1 cellular context compared by ENCODE assay signal in the genomic region with DNA sequence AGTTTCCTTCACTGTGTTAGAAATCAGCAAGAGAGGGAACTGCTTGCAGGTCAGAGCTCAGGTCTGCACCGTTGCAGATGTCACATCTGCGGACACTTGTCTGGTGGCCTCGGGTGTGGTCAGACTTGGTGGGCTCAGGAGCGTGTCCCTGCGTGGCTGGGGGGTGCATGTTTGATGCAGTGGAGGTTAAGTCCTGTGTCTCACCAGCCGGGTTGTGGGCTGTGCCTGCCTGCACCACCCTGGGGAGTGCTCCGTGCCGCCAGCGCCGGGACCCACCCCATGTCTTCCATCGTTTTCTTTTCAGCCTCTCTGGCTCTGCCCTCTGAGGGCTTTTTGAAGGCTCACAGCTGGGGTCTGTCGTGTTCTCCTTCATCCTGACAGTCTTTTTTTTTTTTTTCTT.
A peak's percentile ranks its signal among the peaks of the same experiment; 100 is the strongest.
TF ChIP-seq lines count a peak whose summit lies in the region.

No MANE protein-coding gene starts in this region.

TF ChIP-seq in K562, 482 proteins besides CTCF, POLR2A, EP300 and RAD21 (continues in another document):
- TF ChIP-seq, protein P1, sequence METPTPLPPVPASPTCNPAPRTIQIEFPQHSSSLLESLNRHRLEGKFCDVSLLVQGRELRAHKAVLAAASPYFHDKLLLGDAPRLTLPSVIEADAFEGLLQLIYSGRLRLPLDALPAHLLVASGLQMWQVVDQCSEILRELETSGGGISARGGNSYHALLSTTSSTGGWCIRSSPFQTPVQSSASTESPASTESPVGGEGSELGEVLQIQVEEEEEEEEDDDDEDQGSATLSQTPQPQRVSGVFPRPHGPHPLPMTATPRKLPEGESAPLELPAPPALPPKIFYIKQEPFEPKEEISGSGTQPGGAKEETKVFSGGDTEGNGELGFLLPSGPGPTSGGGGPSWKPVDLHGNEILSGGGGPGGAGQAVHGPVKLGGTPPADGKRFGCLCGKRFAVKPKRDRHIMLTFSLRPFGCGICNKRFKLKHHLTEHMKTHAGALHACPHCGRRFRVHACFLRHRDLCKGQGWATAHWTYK (CRISPR knock-in tag; IDR thresholded peaks at IDR 0.05), result peak; percentile 80; the same call in 1 of the 2 replicates
- TF ChIP-seq POLR3G (IDR thresholded peaks at IDR 0.05; ENCODE audit: extremely low read depth, insufficient read length, insufficient replicate concordance) (no peak), MYBL2 (IDR thresholded peaks at IDR 0.05; ENCODE audit: low read depth) (no peak), MYBL2 (CRISPR knock-in tag; IDR thresholded peaks at IDR 0.05; ENCODE audit: borderline replicate concordance) (peak; percentile 34; the same call in 1 of the 2 replicates), ZNF583 (CRISPR knock-in tag; IDR thresholded peaks at IDR 0.05) (0 out of 2 replicates have a peak, but pooled peaks have one; percentile 53), RBFOX2 (IDR thresholded peaks at IDR 0.05; ENCODE audit: low read depth, low read length) (0 out of 2 replicates have a peak, but pooled peaks have one; percentile 28), E2F3 (CRISPR knock-in tag; IDR thresholded peaks at IDR 0.05) (0 out of 2 replicates have a peak, but pooled peaks have one; percentile 10), ZNF184 (CRISPR knock-in tag; IDR thresholded peaks at IDR 0.05) (no peak), ELF4 (CRISPR knock-in tag; IDR thresholded peaks at IDR 0.05) (no peak), ZFX (CRISPR knock-in tag; IDR thresholded peaks at IDR 0.05) (0 out of 2 replicates have a peak, but pooled peaks have one; percentile 13)
- TF ChIP-seq, protein P2, sequence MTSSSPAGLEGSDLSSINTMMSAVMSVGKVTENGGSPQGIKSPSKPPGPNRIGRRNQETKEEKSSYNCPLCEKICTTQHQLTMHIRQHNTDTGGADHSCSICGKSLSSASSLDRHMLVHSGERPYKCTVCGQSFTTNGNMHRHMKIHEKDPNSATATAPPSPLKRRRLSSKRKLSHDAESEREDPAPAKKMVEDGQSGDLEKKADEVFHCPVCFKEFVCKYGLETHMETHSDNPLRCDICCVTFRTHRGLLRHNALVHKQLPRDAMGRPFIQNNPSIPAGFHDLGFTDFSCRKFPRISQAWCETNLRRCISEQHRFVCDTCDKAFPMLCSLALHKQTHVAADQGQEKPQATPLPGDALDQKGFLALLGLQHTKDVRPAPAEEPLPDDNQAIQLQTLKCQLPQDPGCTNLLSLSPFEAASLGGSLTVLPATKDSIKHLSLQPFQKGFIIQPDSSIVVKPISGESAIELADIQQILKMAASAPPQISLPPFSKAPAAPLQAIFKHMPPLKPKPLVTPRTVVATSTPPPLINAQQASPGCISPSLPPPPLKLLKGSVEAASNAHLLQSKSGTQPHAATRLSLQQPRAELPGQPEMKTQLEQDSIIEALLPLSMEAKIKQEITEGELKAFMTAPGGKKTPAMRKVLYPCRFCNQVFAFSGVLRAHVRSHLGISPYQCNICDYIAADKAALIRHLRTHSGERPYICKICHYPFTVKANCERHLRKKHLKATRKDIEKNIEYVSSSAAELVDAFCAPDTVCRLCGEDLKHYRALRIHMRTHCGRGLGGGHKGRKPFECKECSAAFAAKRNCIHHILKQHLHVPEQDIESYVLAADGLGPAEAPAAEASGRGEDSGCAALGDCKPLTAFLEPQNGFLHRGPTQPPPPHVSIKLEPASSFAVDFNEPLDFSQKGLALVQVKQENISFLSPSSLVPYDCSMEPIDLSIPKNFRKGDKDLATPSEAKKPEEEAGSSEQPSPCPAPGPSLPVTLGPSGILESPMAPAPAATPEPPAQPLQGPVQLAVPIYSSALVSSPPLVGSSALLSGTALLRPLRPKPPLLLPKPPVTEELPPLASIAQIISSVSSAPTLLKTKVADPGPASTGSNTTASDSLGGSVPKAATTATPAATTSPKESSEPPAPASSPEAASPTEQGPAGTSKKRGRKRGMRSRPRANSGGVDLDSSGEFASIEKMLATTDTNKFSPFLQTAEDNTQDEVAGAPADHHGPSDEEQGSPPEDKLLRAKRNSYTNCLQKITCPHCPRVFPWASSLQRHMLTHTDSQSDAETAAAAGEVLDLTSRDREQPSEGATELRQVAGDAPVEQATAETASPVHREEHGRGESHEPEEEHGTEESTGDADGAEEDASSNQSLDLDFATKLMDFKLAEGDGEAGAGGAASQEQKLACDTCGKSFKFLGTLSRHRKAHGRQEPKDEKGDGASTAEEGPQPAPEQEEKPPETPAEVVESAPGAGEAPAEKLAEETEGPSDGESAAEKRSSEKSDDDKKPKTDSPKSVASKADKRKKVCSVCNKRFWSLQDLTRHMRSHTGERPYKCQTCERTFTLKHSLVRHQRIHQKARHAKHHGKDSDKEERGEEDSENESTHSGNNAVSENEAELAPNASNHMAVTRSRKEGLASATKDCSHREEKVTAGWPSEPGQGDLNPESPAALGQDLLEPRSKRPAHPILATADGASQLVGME (CRISPR knock-in tag; IDR thresholded peaks at IDR 0.05), result 0 out of 2 replicates have a peak, but pooled peaks have one; percentile 27
- TF ChIP-seq, protein P3, sequence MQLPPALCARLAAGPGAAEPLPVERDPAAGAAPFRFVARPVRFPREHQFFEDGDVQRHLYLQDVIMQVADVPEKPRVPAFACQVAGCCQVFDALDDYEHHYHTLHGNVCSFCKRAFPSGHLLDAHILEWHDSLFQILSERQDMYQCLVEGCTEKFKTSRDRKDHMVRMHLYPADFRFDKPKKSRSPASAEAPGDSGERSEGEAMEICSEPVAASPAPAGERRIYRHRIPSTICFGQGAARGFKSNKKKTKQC (CRISPR knock-in tag; IDR thresholded peaks at IDR 0.05), result peak; percentile 43; the same call in 1 of the 2 replicates
- TF ChIP-seq, protein P4, sequence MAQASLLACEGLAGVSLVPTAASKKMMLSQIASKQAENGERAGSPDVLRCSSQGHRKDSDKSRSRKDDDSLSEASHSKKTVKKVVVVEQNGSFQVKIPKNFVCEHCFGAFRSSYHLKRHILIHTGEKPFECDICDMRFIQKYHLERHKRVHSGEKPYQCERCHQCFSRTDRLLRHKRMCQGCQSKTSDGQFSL (CRISPR knock-in tag; IDR thresholded peaks at IDR 0.05), result 0 out of 2 replicates have a peak, but pooled peaks have one; percentile 42
- TF ChIP-seq, protein P4 (tag; IDR thresholded peaks at IDR 0.05), result no peak
- TF ChIP-seq, protein P5, sequence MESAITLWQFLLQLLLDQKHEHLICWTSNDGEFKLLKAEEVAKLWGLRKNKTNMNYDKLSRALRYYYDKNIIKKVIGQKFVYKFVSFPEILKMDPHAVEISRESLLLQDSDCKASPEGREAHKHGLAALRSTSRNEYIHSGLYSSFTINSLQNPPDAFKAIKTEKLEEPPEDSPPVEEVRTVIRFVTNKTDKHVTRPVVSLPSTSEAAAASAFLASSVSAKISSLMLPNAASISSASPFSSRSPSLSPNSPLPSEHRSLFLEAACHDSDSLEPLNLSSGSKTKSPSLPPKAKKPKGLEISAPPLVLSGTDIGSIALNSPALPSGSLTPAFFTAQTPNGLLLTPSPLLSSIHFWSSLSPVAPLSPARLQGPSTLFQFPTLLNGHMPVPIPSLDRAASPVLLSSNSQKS (CRISPR knock-in tag; IDR thresholded peaks at IDR 0.05), result no peak
- TF ChIP-seq, protein P6, sequence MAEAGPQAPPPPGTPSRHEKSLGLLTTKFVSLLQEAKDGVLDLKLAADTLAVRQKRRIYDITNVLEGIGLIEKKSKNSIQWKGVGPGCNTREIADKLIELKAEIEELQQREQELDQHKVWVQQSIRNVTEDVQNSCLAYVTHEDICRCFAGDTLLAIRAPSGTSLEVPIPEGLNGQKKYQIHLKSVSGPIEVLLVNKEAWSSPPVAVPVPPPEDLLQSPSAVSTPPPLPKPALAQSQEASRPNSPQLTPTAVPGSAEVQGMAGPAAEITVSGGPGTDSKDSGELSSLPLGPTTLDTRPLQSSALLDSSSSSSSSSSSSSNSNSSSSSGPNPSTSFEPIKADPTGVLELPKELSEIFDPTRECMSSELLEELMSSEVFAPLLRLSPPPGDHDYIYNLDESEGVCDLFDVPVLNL (CRISPR knock-in tag; IDR thresholded peaks at IDR 0.05; ENCODE audit: low read depth), result no peak
- TF ChIP-seq, protein P7, sequence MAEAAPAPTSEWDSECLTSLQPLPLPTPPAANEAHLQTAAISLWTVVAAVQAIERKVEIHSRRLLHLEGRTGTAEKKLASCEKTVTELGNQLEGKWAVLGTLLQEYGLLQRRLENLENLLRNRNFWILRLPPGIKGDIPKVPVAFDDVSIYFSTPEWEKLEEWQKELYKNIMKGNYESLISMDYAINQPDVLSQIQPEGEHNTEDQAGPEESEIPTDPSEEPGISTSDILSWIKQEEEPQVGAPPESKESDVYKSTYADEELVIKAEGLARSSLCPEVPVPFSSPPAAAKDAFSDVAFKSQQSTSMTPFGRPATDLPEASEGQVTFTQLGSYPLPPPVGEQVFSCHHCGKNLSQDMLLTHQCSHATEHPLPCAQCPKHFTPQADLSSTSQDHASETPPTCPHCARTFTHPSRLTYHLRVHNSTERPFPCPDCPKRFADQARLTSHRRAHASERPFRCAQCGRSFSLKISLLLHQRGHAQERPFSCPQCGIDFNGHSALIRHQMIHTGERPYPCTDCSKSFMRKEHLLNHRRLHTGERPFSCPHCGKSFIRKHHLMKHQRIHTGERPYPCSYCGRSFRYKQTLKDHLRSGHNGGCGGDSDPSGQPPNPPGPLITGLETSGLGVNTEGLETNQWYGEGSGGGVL (CRISPR knock-in tag; IDR thresholded peaks at IDR 0.05), result peak; percentile 56; the same call in 1 of the 2 replicates
- TF ChIP-seq, protein P8, sequence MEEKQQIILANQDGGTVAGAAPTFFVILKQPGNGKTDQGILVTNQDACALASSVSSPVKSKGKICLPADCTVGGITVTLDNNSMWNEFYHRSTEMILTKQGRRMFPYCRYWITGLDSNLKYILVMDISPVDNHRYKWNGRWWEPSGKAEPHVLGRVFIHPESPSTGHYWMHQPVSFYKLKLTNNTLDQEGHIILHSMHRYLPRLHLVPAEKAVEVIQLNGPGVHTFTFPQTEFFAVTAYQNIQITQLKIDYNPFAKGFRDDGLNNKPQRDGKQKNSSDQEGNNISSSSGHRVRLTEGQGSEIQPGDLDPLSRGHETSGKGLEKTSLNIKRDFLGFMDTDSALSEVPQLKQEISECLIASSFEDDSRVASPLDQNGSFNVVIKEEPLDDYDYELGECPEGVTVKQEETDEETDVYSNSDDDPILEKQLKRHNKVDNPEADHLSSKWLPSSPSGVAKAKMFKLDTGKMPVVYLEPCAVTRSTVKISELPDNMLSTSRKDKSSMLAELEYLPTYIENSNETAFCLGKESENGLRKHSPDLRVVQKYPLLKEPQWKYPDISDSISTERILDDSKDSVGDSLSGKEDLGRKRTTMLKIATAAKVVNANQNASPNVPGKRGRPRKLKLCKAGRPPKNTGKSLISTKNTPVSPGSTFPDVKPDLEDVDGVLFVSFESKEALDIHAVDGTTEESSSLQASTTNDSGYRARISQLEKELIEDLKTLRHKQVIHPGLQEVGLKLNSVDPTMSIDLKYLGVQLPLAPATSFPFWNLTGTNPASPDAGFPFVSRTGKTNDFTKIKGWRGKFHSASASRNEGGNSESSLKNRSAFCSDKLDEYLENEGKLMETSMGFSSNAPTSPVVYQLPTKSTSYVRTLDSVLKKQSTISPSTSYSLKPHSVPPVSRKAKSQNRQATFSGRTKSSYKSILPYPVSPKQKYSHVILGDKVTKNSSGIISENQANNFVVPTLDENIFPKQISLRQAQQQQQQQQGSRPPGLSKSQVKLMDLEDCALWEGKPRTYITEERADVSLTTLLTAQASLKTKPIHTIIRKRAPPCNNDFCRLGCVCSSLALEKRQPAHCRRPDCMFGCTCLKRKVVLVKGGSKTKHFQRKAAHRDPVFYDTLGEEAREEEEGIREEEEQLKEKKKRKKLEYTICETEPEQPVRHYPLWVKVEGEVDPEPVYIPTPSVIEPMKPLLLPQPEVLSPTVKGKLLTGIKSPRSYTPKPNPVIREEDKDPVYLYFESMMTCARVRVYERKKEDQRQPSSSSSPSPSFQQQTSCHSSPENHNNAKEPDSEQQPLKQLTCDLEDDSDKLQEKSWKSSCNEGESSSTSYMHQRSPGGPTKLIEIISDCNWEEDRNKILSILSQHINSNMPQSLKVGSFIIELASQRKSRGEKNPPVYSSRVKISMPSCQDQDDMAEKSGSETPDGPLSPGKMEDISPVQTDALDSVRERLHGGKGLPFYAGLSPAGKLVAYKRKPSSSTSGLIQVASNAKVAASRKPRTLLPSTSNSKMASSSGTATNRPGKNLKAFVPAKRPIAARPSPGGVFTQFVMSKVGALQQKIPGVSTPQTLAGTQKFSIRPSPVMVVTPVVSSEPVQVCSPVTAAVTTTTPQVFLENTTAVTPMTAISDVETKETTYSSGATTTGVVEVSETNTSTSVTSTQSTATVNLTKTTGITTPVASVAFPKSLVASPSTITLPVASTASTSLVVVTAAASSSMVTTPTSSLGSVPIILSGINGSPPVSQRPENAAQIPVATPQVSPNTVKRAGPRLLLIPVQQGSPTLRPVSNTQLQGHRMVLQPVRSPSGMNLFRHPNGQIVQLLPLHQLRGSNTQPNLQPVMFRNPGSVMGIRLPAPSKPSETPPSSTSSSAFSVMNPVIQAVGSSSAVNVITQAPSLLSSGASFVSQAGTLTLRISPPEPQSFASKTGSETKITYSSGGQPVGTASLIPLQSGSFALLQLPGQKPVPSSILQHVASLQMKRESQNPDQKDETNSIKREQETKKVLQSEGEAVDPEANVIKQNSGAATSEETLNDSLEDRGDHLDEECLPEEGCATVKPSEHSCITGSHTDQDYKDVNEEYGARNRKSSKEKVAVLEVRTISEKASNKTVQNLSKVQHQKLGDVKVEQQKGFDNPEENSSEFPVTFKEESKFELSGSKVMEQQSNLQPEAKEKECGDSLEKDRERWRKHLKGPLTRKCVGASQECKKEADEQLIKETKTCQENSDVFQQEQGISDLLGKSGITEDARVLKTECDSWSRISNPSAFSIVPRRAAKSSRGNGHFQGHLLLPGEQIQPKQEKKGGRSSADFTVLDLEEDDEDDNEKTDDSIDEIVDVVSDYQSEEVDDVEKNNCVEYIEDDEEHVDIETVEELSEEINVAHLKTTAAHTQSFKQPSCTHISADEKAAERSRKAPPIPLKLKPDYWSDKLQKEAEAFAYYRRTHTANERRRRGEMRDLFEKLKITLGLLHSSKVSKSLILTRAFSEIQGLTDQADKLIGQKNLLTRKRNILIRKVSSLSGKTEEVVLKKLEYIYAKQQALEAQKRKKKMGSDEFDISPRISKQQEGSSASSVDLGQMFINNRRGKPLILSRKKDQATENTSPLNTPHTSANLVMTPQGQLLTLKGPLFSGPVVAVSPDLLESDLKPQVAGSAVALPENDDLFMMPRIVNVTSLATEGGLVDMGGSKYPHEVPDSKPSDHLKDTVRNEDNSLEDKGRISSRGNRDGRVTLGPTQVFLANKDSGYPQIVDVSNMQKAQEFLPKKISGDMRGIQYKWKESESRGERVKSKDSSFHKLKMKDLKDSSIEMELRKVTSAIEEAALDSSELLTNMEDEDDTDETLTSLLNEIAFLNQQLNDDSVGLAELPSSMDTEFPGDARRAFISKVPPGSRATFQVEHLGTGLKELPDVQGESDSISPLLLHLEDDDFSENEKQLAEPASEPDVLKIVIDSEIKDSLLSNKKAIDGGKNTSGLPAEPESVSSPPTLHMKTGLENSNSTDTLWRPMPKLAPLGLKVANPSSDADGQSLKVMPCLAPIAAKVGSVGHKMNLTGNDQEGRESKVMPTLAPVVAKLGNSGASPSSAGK (IDR thresholded peaks at IDR 0.05), result no peak
- TF ChIP-seq, protein P9, sequence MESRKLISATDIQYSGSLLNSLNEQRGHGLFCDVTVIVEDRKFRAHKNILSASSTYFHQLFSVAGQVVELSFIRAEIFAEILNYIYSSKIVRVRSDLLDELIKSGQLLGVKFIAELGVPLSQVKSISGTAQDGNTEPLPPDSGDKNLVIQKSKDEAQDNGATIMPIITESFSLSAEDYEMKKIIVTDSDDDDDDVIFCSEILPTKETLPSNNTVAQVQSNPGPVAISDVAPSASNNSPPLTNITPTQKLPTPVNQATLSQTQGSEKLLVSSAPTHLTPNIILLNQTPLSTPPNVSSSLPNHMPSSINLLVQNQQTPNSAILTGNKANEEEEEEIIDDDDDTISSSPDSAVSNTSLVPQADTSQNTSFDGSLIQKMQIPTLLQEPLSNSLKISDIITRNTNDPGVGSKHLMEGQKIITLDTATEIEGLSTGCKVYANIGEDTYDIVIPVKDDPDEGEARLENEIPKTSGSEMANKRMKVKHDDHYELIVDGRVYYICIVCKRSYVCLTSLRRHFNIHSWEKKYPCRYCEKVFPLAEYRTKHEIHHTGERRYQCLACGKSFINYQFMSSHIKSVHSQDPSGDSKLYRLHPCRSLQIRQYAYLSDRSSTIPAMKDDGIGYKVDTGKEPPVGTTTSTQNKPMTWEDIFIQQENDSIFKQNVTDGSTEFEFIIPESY (CRISPR knock-in tag; IDR thresholded peaks at IDR 0.05), result no peak
